In genomic region chr20:42887281-42887680, GRCh38 we compare ENCODE assay signal across 34 cellular contexts.
"Had no signal": no experiment of that assay in that cellular context is flagged by ENCODE, and none has a peak within 500 bp of the region (broad histone marks: within the 10 kb centered on the region; RNA-seq: fewer than 3 reads in every experiment).

No MANE protein-coding gene starts in this region.

- H3K36me3 ChIP-seq: MG63 had no signal

- H3K27ac ChIP-seq: KMS-11 had no signal

- H3K9me3 ChIP-seq: MG63 had no signal

- H3K27me3 ChIP-seq: MG63 had no signal

- H3K4me3 ChIP-seq: MG63 had no signal

- H3K9ac ChIP-seq: KMS-11 had no signal

- H3K4me2 ChIP-seq: KMS-11 had no signal

- DNase-seq: Kasumi-1, KG1, MG63, MM.1S, MV-4-11, NCI-H1048, NCI-H1092, NCI-H1092 treated with DMSO at 0.1 percent for 48 hours, NCI-H1105, NCI-H1105 treated with DMSO at 0.1 percent for 48 hours, NCI-H1417, NCI-H1417 treated with DMSO at 0.1 percent for 48 hours, NCI-H1436, NCI-H1436 treated with DMSO at 0.1 percent for 48 hours, NCI-H146, NCI-H1694, NCI-H1694 treated with DMSO at 0.1 percent for 48 hours, NCI-H187, NCI-H187 treated with DMSO at 0.1 percent for 48 hours, NCI-H1930, NCI-H2029, NCI-H2029 treated with DMSO at 0.1 percent for 48 hours, NCI-H2081, NCI-H2081 treated with DMSO at 0.1 percent for 48 hours, NCI-H2107, NCI-H2171, NCI-H2171 treated with DMSO at 0.1 percent for 48 hours, NCI-H2227 treated with DMSO at 0.1 percent for 48 hours, NCI-H226, NCI-H345, NCI-H446, NCI-H446 treated with DMSO at 0.1 percent for 48 hours, NCI-H510A had no signal
